Comparison of ENCODE assay signal across 24 cellular contexts in the genomic region with DNA sequence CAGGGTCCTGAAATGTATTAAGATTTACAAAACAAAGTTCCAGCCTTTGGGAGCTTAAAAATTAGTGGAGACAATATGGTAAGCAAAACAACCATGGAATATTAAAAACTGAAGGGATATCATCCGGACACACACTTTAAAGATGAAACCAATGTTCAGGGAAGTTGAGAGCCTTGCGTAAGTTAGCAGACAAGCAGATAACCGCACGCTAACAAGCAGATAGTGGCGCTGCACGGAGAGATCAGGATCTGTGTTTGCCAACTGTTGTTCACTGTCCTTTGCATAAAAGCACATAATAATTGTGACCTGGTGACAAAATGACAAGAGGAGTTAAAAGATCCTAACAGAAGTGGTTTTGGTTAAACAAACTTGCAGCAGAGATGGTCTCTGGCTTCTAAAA. TPM values are rescaled to one million over a fixed set of nuclear protein-coding genes. Genes with fewer than 3 reads are reported as not detected.
"Had no signal": no experiment of that assay in that cellular context is flagged by ENCODE, and none has a peak within 500 bp of the region (broad histone marks: within the 10 kb centered on the region; RNA-seq: fewer than 3 reads in every experiment).

No MANE protein-coding gene starts in this region.

- H3K27ac ChIP-seq: adrenal gland, breast epithelium, coronary artery, esophagus squamous epithelium, gastrocnemius medialis, left ventricle myocardium inferior, psoas muscle, right atrium auricular region, spleen, thoracic aorta had no signal

- H3K4me3 ChIP-seq: adrenal gland, breast epithelium, coronary artery, esophagus squamous epithelium, gastrocnemius medialis, left ventricle myocardium inferior, psoas muscle, right atrium auricular region, spleen, thoracic aorta had no signal

- H3K27me3 ChIP-seq: adrenal gland, breast epithelium, gastrocnemius medialis, right atrium auricular region, spleen had no signal

- H3K9me3 ChIP-seq: adrenal gland, breast epithelium, esophagus squamous epithelium, gastrocnemius medialis, left ventricle myocardium inferior, psoas muscle, right atrium auricular region, spleen, thoracic aorta had no signal

- H3K36me3 ChIP-seq: adrenal gland, breast epithelium, esophagus squamous epithelium, gastrocnemius medialis, left ventricle myocardium inferior, right atrium auricular region, thoracic aorta had no signal

- FAIRE-seq: astrocyte had no signal

- H3K4me1 ChIP-seq: adrenal gland, breast epithelium, esophagus squamous epithelium, gastrocnemius medialis, left ventricle myocardium inferior, psoas muscle, right atrium auricular region, spleen had no signal

- DNase-seq: activated B cell treated with CpG ODN at 0.5 μM for 24 hours; activated CD4-positive, alpha-beta T cell treated with anti-CD3 and anti-CD28 coated beads for 36 hours; activated CD4-positive, alpha-beta T cell treated with anti-CD3 and anti-CD28 coated beads, Interleukin-2, amount 50 U/mL, for 48 hours; activated CD8-positive, alpha-beta memory T cell treated with anti-CD3 and anti-CD28 coated beads, Interleukin-2, amount 50 U/mL, for 48 hours; activated naive CD4-positive, alpha-beta T cell; activated T-cell treated with anti-CD3 and anti-CD28 coated beads, Interleukin-2, amount 50 U/mL, for 4 hours; endodermal cell; esophagus squamous epithelium; gastrocnemius medialis; head of caudate nucleus; hypothalamus; left ventricle myocardium inferior; natural killer cell; psoas muscle; spleen; stimulated activated CD4-positive, alpha-beta T cell treated with anti-CD3 and anti-CD28 coated beads, Interleukin-4, amount 100 ng/mL, for 1 hour; stimulated activated naive CD4-positive, alpha-beta T cell; T-helper 17 cell had no signal

- ATAC-seq: activated CD4-positive, alpha-beta T cell treated with anti-CD3 and anti-CD28 coated beads for 36 hours; activated T-cell treated with anti-CD3 and anti-CD28 coated beads, Interleukin-2, amount 50 U/mL, for 4 hours; gastrocnemius medialis; natural killer cell; psoas muscle; T-helper 17 cell had no signal

RNA-seq across cellular contexts. Expression of a gene that starts 30.2 kb away (rescaled TPM):
- total RNA-seq: natural killer cell had no signal
